Comparison of ENCODE assay signal across 8 cellular contexts in genomic region chr3:63993653-63994079, GRCh38. TPM values are rescaled to one million over a fixed set of nuclear protein-coding genes. Genes with fewer than 3 reads are reported as not detected.
DNase-seq lines count a peak whose midpoint lies in the region; ATAC-seq and TF ChIP-seq lines count a peak whose summit lies in the region.

No MANE protein-coding gene starts in this region.

- no peaks in the 10 kb centered on the region for H3K4me1 ChIP-seq in PC-9 (replicated peaks; ENCODE audit: insufficient read depth)
- H3K4me1 ChIP-seq in osteoblast (ENCODE audit: insufficient read depth, low read length), result no peaks in the 10 kb centered on the region
- H3K4me1 ChIP-seq in uterus, result no peaks in the 10 kb centered on the region

- peak; percentile 95 for ATAC-seq in GM19463 (IDR thresholded peaks at IDR 0.05; ENCODE audit: unreplicated experiment)

- TF ChIP-seq POLR2A in uterus (IDR thresholded peaks at IDR 0.05), result no peak

- POLR2A ChIA-PET in PC-9 (lab: Charles Lee; ENCODE audit: unreplicated experiment), result no interaction called here

- H3K9me3 ChIP-seq in PC-9 (ENCODE audit: insufficient read depth, low read depth) (no peaks in the 10 kb centered on the region), osteoblast (ENCODE audit: low read depth, low read length) (no peaks in the 10 kb centered on the region), uterus (no peaks in the 10 kb centered on the region)

- H4K20me1 ChIP-seq in PC-9 (ENCODE audit: insufficient read depth) (no peaks in the 10 kb centered on the region), osteoblast (ENCODE audit: insufficient read depth, low read length) (peaks cover 2% of the 10 kb centered on the region)

- CTCF ChIA-PET in PC-9 (lab: Charles Lee), result interaction anchor here (0.6 to 0.7 kb wide), 2 partner anchors 14 to 1372 kb away, joined by 7 to 10 read pairs; no protein-coding TSS in a partner anchor

- H3K36me3 ChIP-seq in PC-9 (ENCODE audit: low read depth), result no peaks in the 10 kb centered on the region
- peaks cover 84% of the 10 kb centered on the region for H3K36me3 ChIP-seq in osteoblast (ENCODE audit: insufficient read depth, low read length)
- H3K36me3 ChIP-seq in uterus, result no peaks in the 10 kb centered on the region

- H3K79me2 ChIP-seq in PC-9 (ENCODE audit: low read depth) (no peaks in the 10 kb centered on the region), osteoblast (ENCODE audit: insufficient read depth, low read length) (peaks cover 2% of the 10 kb centered on the region)

- H2AFZ ChIP-seq in PC-9, result no peak overlapping the region
- no peak overlapping the region for H2AFZ ChIP-seq in osteoblast (ENCODE audit: low read length)

- peak; percentile 82 for TF ChIP-seq CTCF in PC-9 (conservative IDR thresholded peaks at IDR 0.05)
- TF ChIP-seq CTCF in osteoblast (IDR thresholded peaks at IDR 0.05; ENCODE audit: extremely low read depth, low read depth, low read length), result peak; percentile 99
- peak; percentile 92 to 96 (median 93) for TF ChIP-seq CTCF in uterus (IDR thresholded peaks at IDR 0.05)

- no peak overlapping the region for H3K4me2 ChIP-seq in PC-9
- no peak overlapping the region for H3K4me2 ChIP-seq in osteoblast (ENCODE audit: insufficient read depth, low read length)

- BruUV-seq in PC-9 (replicated peaks; lab: Mats Ljungman, UMichigan), result no TSS peak

- no peaks in the 10 kb centered on the region for H3F3A ChIP-seq in PC-9 (ENCODE audit: insufficient read depth, low read depth)

- DNase-seq in DMS53 (lab: John Stamatoyannopoulos, UW), result peak; percentile 69
- DNase-seq in HK-2 (ENCODE audit: unreplicated experiment), result peak; percentile 28
- peak; percentile 40 to 54 for DNase-seq in PC-9
- peak; percentile 79 for DNase-seq in activated effector memory CD4-positive, alpha-beta T cell treated with anti-CD3 and anti-CD28 coated beads, Interleukin-2, amount 50 U/mL, for 16 hours
- peak; percentile 75 for DNase-seq in foreskin melanocyte
- DNase-seq in osteoblast (ENCODE audit: insufficient read length, low spot score, missing footprints), result peak; percentile 91
- peak; percentile 63 to 75 for DNase-seq in uterus

- no peak overlapping the region for H3K4me3 ChIP-seq in PC-9
- H3K4me3 ChIP-seq in osteoblast (ENCODE audit: insufficient read depth, low read length), result no peak overlapping the region
- H3K4me3 ChIP-seq in uterus, result no peak overlapping the region

- no peak overlapping the region for H3K27ac ChIP-seq in PC-9
- H3K27ac ChIP-seq in osteoblast (ENCODE audit: low read depth, low read length), result no peak overlapping the region
- no peak overlapping the region for H3K27ac ChIP-seq in uterus

- H3K27me3 ChIP-seq in PC-9 (ENCODE audit: insufficient read depth, low read depth) (no peaks in the 10 kb centered on the region), osteoblast (ENCODE audit: insufficient read depth, low read length) (no peaks in the 10 kb centered on the region), uterus (no peaks in the 10 kb centered on the region)

- intact Hi-C loops in PC-9 (cut with micrococcal nuclease; ENCODE audit: unreplicated experiment), result loop anchor here (1.0 to 5.0 kb wide), 4 partner anchors 33 to 642 kb away; partner anchors contain the start of gene C3orf49
- intact Hi-C loops in uterus (cut with DNase I; ENCODE audit: low total_unique reads), result no loop called here

- H3K9me2 ChIP-seq in PC-9 (ENCODE audit: insufficient read depth), result no peaks in the 10 kb centered on the region

RNA-seq across cellular contexts. Expression of gene PSMD6, which starts 29.6 kb away (rescaled TPM):
- total RNA-seq in PC-9 (2021) (52.0 and 68.8 TPM in 2 replicates), osteoblast (76.7 and 77.5 TPM in 2 replicates), uterus (10 to 100 TPM; 49.2 to 72.1 (median 65.0) TPM)

Comparison
In these comparisons a context has a peak if more than half of its experiments do, and no peak if none do; other contexts are left out.
1. DNase-seq: peak in every context shown above with its lines; median percentile 91 in osteoblast; 79 in activated effector memory CD4-positive, alpha-beta T cell treated with anti-CD3 and anti-CD28 coated beads, Interleukin-2, amount 50 U/mL, for 16 hours; 75 in foreskin melanocyte; 69 in DMS53; 69 in uterus; 47 in PC-9; 28 in HK-2.